1 cellular context compared by ENCODE assay signal in the genomic region with DNA sequence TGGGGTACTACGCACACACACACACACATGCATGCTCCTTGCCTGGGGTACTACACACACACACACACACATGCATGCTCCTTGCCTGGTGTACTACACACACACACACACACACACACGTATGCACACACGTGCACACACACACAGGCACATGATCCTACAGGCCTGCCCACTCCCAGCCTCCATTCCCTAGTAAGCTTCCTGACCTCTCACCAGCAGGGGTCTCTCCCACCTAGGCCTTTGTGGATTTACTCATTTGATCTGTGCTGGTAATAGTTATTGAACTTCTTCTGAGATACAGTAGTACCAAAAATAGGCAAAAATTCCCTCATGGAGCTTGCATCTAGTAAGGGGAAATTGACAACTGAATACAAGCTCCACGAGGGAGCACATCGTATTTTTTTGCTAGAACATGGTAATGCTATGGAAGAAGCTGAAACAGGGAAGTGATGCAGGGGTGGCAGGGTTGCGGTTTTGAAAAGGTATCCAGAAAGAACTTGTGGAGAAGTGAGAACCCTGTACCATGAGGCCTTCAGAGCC.
A peak's percentile ranks its signal among the peaks of the same experiment; 100 is the strongest.
TF ChIP-seq lines count a peak whose summit lies in the region.

No MANE protein-coding gene starts in this region.

TF ChIP-seq in HepG2, 621 proteins besides CTCF, POLR2A, EP300 and RAD21:
- TF ChIP-seq TEAD3 (CRISPR knock-in tag; optimal IDR thresholded peaks at IDR 0.05; ENCODE audit: borderline replicate concordance) = peak; percentile 29
- TF ChIP-seq SAP130 (CRISPR knock-in tag; IDR thresholded peaks at IDR 0.05; ENCODE audit: low read depth) = 0 out of 2 replicates have a peak, but pooled peaks have one; percentile 12
- 0 out of 3 replicates have a peak, but pooled peaks have one; percentile 18 for TF ChIP-seq MXI1 (IDR thresholded peaks at IDR 0.05; ENCODE audit: borderline replicate concordance, low read depth, low read length)
- TF ChIP-seq, protein P1, sequence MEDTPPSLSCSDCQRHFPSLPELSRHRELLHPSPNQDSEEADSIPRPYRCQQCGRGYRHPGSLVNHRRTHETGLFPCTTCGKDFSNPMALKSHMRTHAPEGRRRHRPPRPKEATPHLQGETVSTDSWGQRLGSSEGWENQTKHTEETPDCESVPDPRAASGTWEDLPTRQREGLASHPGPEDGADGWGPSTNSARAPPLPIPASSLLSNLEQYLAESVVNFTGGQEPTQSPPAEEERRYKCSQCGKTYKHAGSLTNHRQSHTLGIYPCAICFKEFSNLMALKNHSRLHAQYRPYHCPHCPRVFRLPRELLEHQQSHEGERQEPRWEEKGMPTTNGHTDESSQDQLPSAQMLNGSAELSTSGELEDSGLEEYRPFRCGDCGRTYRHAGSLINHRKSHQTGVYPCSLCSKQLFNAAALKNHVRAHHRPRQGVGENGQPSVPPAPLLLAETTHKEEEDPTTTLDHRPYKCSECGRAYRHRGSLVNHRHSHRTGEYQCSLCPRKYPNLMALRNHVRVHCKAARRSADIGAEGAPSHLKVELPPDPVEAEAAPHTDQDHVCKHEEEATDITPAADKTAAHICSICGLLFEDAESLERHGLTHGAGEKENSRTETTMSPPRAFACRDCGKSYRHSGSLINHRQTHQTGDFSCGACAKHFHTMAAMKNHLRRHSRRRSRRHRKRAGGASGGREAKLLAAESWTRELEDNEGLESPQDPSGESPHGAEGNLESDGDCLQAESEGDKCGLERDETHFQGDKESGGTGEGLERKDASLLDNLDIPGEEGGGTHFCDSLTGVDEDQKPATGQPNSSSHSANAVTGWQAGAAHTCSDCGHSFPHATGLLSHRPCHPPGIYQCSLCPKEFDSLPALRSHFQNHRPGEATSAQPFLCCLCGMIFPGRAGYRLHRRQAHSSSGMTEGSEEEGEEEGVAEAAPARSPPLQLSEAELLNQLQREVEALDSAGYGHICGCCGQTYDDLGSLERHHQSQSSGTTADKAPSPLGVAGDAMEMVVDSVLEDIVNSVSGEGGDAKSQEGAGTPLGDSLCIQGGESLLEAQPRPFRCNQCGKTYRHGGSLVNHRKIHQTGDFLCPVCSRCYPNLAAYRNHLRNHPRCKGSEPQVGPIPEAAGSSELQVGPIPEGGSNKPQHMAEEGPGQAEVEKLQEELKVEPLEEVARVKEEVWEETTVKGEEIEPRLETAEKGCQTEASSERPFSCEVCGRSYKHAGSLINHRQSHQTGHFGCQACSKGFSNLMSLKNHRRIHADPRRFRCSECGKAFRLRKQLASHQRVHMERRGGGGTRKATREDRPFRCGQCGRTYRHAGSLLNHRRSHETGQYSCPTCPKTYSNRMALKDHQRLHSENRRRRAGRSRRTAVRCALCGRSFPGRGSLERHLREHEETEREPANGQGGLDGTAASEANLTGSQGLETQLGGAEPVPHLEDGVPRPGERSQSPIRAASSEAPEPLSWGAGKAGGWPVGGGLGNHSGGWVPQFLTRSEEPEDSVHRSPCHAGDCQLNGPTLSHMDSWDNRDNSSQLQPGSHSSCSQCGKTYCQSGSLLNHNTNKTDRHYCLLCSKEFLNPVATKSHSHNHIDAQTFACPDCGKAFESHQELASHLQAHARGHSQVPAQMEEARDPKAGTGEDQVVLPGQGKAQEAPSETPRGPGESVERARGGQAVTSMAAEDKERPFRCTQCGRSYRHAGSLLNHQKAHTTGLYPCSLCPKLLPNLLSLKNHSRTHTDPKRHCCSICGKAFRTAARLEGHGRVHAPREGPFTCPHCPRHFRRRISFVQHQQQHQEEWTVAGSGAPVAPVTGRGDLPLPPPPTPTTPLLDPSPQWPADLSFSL (CRISPR knock-in tag; IDR thresholded peaks at IDR 0.05) = peak; percentile 88
- TF ChIP-seq HNF4A (CRISPR knock-in tag; IDR thresholded peaks at IDR 0.05) = no peak
- TF ChIP-seq STAG1 (CRISPR knock-in tag; IDR thresholded peaks at IDR 0.05) = peak; percentile 85
- TF ChIP-seq SALL1 (CRISPR knock-in tag; IDR thresholded peaks at IDR 0.05) = peak; percentile 24; the same call in 1 of the 2 replicates
- TF ChIP-seq KDM5A (IDR thresholded peaks at IDR 0.05; ENCODE audit: borderline replicate concordance, low read length) = no peak
- TF ChIP-seq SMC3 (IDR thresholded peaks at IDR 0.05; ENCODE audit: low read length) = peak; percentile 84
- TF ChIP-seq, protein P2, sequence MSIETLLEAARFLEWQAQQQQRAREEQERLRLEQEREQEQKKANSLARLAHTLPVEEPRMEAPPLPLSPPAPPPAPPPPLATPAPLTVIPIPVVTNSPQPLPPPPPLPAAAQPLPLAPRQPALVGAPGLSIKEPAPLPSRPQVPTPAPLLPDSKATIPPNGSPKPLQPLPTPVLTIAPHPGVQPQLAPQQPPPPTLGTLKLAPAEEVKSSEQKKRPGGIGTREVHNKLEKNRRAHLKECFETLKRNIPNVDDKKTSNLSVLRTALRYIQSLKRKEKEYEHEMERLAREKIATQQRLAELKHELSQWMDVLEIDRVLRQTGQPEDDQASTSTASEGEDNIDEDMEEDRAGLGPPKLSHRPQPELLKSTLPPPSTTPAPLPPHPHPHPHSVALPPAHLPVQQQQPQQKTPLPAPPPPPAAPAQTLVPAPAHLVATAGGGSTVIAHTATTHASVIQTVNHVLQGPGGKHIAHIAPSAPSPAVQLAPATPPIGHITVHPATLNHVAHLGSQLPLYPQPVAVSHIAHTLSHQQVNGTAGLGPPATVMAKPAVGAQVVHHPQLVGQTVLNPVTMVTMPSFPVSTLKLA (IDR thresholded peaks at IDR 0.05) = peak; percentile 77
- no peak for TF ChIP-seq ZNF749 (CRISPR knock-in tag; IDR thresholded peaks at IDR 0.05; ENCODE audit: borderline replicate concordance)
- peak; percentile 73 for TF ChIP-seq BHLHE40 (IDR thresholded peaks at IDR 0.05; ENCODE audit: low read length)
TF ChIP-seq in HepG2: peak in this region for 9.
